In genomic region chr3:31959951-31960792, GRCh38 we compare ENCODE assay signal across 9 cellular contexts. TPM values are rescaled to one million over a fixed set of nuclear protein-coding genes. Genes with fewer than 3 reads are reported as not detected.
DNase-seq lines count a peak whose midpoint lies in the region; ATAC-seq lines count a peak whose summit lies in the region.
"Had no signal": no experiment of that assay in that cellular context is flagged by ENCODE, and none has a peak within 500 bp of the region (broad histone marks: within the 10 kb centered on the region; RNA-seq: fewer than 3 reads in every experiment).

No MANE protein-coding gene starts in this region.

- H3K27me3 ChIP-seq in CD4-positive, alpha-beta memory T cell (ENCODE audit: insufficient read depth, low read length) = no peaks in the 10 kb centered on the region

- CTCF ChIA-PET in CD4-positive, alpha-beta memory T cell (lab: Charles Lee; ENCODE audit: partially characterized antibody) = no interaction called here

- H3K4me3 ChIP-seq in CD4-positive, alpha-beta memory T cell (ENCODE audit: low read length in 2 of 2) = no peak overlapping the region

- no peaks in the 10 kb centered on the region for H3K27me3 Mint-ChIP-seq in naive B cell
- H3K27me3 Mint-ChIP-seq in CD4-positive, alpha-beta memory T cell = peaks cover 4 to 5% of the 10 kb centered on the region in 2 donors

- no peak overlapping the region for H3K27ac ChIP-seq in CD4-positive, alpha-beta memory T cell (ENCODE audit: low read depth, low read length)

- DNase-seq in D341Med (ENCODE audit: low spot score) = peak; percentile 54
- DNase-seq in dedifferentiated amniotic fluid mesenchymal stem cell (ENCODE audit: extremely low spot score) = peak; percentile 76
- no peak for DNase-seq in naive B cell
- DNase-seq in CD4-positive, alpha-beta memory T cell = no peak
- no peak for DNase-seq in NCI-H524 treated with DMSO at 0.1 percent for 48 hours (lab: John Stamatoyannopoulos, UW)
- DNase-seq in 8988T = no peak
- DNase-seq: NCI-H2029 had no signal

- POLR2A ChIA-PET in CD4-positive, alpha-beta memory T cell (lab: Charles Lee; ENCODE audit: partially characterized antibody) = no interaction called here

- no peaks in the 10 kb centered on the region for H3K4me1 ChIP-seq in CD4-positive, alpha-beta memory T cell (ENCODE audit: insufficient read depth, low read length)

- peak overlapping the region; percentile 68 to 90 (median 76) for H3K4me3 Mint-ChIP-seq in naive B cell
- no peak overlapping the region for H3K4me3 Mint-ChIP-seq in CD4-positive, alpha-beta memory T cell

- no peaks in the 10 kb centered on the region for H3K36me3 ChIP-seq in CD4-positive, alpha-beta memory T cell (ENCODE audit: insufficient read depth, low read length)

- intact Hi-C loops in CD4-positive, alpha-beta memory T cell (cut with micrococcal nuclease) = no loop called here

- peaks cover 62 to 86% (median 75%) of the 10 kb centered on the region in 3 donors for H3K4me1 Mint-ChIP-seq in naive B cell
- H3K4me1 Mint-ChIP-seq in CD4-positive, alpha-beta memory T cell = peaks cover 0 to 1% (median 0%) of the 10 kb centered on the region in 4 donors

- H3K36me3 Mint-ChIP-seq in naive B cell = peaks cover 0 to 7% of the 10 kb centered on the region in 2 donors
- no peaks in the 10 kb centered on the region for H3K36me3 Mint-ChIP-seq in CD4-positive, alpha-beta memory T cell

- peaks cover 3 to 12% (median 8%) of the 10 kb centered on the region in 7 donors for H3K9me3 Mint-ChIP-seq in naive B cell
- peaks cover 0 to 8% (median 6%) of the 10 kb centered on the region in 8 donors for H3K9me3 Mint-ChIP-seq in CD4-positive, alpha-beta memory T cell

- no peaks in the 10 kb centered on the region for H3K9me3 ChIP-seq in CD4-positive, alpha-beta memory T cell (ENCODE audit: control insufficient read depth in 1 of 2, low read length in 2 of 2)

- ATAC-seq in HG03342 (IDR thresholded peaks at IDR 0.05; ENCODE audit: unreplicated experiment) (peak; percentile 21), naive B cell (ENCODE audit: low read depth in 2 of 2) (peak; percentile 40 to 45), HG02610 (IDR thresholded peaks at IDR 0.05; ENCODE audit: unreplicated experiment) (no peak)

- peak overlapping the region; percentile 82 to 95 (median 90) for H3K27ac Mint-ChIP-seq in naive B cell
- no peak overlapping the region for H3K27ac Mint-ChIP-seq in CD4-positive, alpha-beta memory T cell

RNA-seq across cellular contexts. Expression of gene OSBPL10, which starts 20.9 kb away (rescaled TPM):
- 10 to 100 TPM; 28.7 to 65.6 (median 40.0) TPM for polyA plus RNA-seq in naive B cell (ENCODE audit: low read depth in 6 of 6)
- not detected for total RNA-seq in CD4-positive, alpha-beta memory T cell
- polyA plus RNA-seq in CD4-positive, alpha-beta memory T cell = under 1 TPM in 1 of 2 donors, not detected in 1; 0.95 TPM

RNA-seq across cellular contexts. Expression of gene ZNF860, which starts 21.4 kb away (rescaled TPM):
- 10 to 100 TPM in 5 of 6 donors, 1 to 10 TPM in 1; 9.1 to 32.2 (median 12.2) TPM for polyA plus RNA-seq in naive B cell (ENCODE audit: low read depth in 6 of 6)
- total RNA-seq in CD4-positive, alpha-beta memory T cell = not detected
- under 1 TPM in 1 of 2 donors, not detected in 1; 0.07 TPM for polyA plus RNA-seq in CD4-positive, alpha-beta memory T cell

Comparison
In these comparisons a context has a peak if more than half of its experiments do, and no peak if none do; other contexts are left out.
1. DNase-seq: peak in D341Med (single experiment) and dedifferentiated amniotic fluid mesenchymal stem cell (single experiment); none in naive B cell (single experiment), CD4-positive, alpha-beta memory T cell (0 of 5), NCI-H524 treated with DMSO at 0.1 percent for 48 hours (single experiment) and 8988T (single experiment).
2. H3K27ac Mint-ChIP-seq: peak in naive B cell (6 of 6); none in CD4-positive, alpha-beta memory T cell (0 of 7).
3. H3K4me3 Mint-ChIP-seq: peak in naive B cell (8 of 8); none in CD4-positive, alpha-beta memory T cell (0 of 8).
4. RNA of gene OSBPL10, which starts 20.9 kb away (polyA plus RNA-seq): 28.7 to 65.6 TPM in naive B cell; 0.95 TPM in CD4-positive, alpha-beta memory T cell; every median in the first group is over 10 times any median in the second.
5. RNA of gene ZNF860, which starts 21.4 kb away (polyA plus RNA-seq): 9.1 to 32.2 TPM in naive B cell; 0.07 TPM in CD4-positive, alpha-beta memory T cell; every median in the first group is over 4 times any median in the second.